25 cellular contexts compared by ENCODE assay signal in the genomic region with DNA sequence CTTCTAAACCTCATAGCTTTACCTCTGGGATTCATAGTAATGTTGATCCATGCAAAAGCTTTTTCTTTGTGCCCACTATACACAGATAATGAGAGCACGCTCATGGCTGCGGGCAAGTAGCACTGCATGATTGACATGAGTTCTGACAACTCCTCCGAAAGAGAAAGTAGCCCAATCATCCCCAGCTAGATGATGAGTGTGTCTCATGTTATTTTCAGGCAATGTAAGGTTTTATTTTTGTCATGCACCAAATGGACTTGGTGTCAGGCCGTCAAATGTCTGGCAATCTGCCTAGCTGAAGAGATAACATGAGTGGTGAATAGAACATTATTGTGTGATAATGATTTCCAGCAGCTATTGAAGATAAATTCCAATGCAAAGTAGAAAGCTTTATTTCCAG.
A peak's percentile ranks its signal among the peaks of the same experiment; 100 is the strongest.
DNase-seq lines count a peak whose midpoint lies in the region; ATAC-seq and TF ChIP-seq lines count a peak whose summit lies in the region.
"Had no signal": no experiment of that assay in that cellular context is flagged by ENCODE, and none has a peak within 500 bp of the region (broad histone marks: within the 10 kb centered on the region; RNA-seq: fewer than 3 reads in every experiment).

No MANE protein-coding gene starts in this region.

- H3K27me3 ChIP-seq in heart left ventricle: no peaks in the 10 kb centered on the region
- H3K27me3 ChIP-seq in brain microvascular endothelial cell (replicated peaks): no peaks in the 10 kb centered on the region
- H3K27me3 ChIP-seq in right cardiac atrium (ENCODE audit: control insufficient read depth, insufficient read depth): no peaks in the 10 kb centered on the region
- no peaks in the 10 kb centered on the region for H3K27me3 ChIP-seq in skeletal muscle satellite cell (ENCODE audit: control insufficient read depth, insufficient read depth, low read length)
- H3K27me3 ChIP-seq: gastrocnemius medialis, neural progenitor cell, SJSA1, thyroid gland had no signal

- ATAC-seq in heart left ventricle: peak; percentile 27 to 76 (median 56)
- ATAC-seq in Right ventricle myocardium superior (ENCODE audit: poor library complexity): no peak
- peak; percentile 58 to 66 for ATAC-seq in right cardiac atrium
- no peak for ATAC-seq in mucosa of descending colon
- no peak for ATAC-seq in GM19035 (IDR thresholded peaks at IDR 0.05; ENCODE audit: unreplicated experiment)
- ATAC-seq: activated T-cell treated with anti-CD3 and anti-CD28 coated beads, Interleukin-2, amount 50 U/mL, for 72 hours; CD8-positive, alpha-beta T cell; gastrocnemius medialis; stimulated activated naive CD8-positive, alpha-beta T cell treated with anti-CD3 and anti-CD28 coated beads, Interleukin-15, amount 100 ng/mL, for 72 hours had no signal

- no peak overlapping the region for H3K9ac ChIP-seq in skeletal muscle satellite cell (ENCODE audit: low read depth, low read length)
- H3K9ac ChIP-seq: neural progenitor cell had no signal

- TF ChIP-seq CTCF in heart left ventricle (IDR thresholded peaks at IDR 0.05) (no peak), brain microvascular endothelial cell (IDR thresholded peaks at IDR 0.05; ENCODE audit: low read depth, low read length, missing control alignments) (no peak), mucosa of descending colon (IDR thresholded peaks at IDR 0.05) (no peak)

- DNase-seq in heart left ventricle: no peak
- DNase-seq in Right ventricle myocardium superior: no peak
- DNase-seq in brain microvascular endothelial cell: peak; percentile 83
- peak in 2 of 3 donors; percentile 17 to 52 for DNase-seq in right cardiac atrium
- no peak for DNase-seq in NCI-H524 treated with DMSO at 0.1 percent for 48 hours (lab: John Stamatoyannopoulos, UW)
- DNase-seq in mucosa of descending colon: no peak
- DNase-seq: activated CD4-positive, CD25-positive, alpha-beta regulatory T cell; activated naive CD4-positive, alpha-beta T cell treated with Interleukin-2 at 50 U/mL for 16 hours; activated T-cell treated with anti-CD3 and anti-CD28 coated beads, Interleukin-2, amount 50 U/mL, for 72 hours; AML-193; CD8-positive, alpha-beta T cell; gastrocnemius medialis; NCI-H1694 treated with DMSO at 0.1 percent for 48 hours; NCI-H510A treated with DMSO at 0.1 percent for 48 hours; small intestine; stimulated activated CD4-positive, alpha-beta T cell treated with anti-CD3 and anti-CD28 coated beads, Interleukin-1b, Interleukin-23, amount 100 ng/mL, for 48 hours; stimulated activated CD8-positive, alpha-beta memory T cell treated with anti-CD3 and anti-CD28 coated beads, Interleukin-4, amount 100 ng/mL, for 48 hours; stimulated activated naive CD8-positive, alpha-beta T cell treated with anti-CD3 and anti-CD28 coated beads, Interleukin-15, amount 100 ng/mL, for 72 hours; T-helper 1 cell; thyroid gland had no signal

- no peak overlapping the region for H3K4me3 ChIP-seq in heart left ventricle
- H3K4me3 ChIP-seq in brain microvascular endothelial cell (ENCODE audit: low read depth, low read length): no peak overlapping the region
- no peak overlapping the region for H3K4me3 ChIP-seq in right cardiac atrium (ENCODE audit: low read length)
- no peak overlapping the region for H3K4me3 ChIP-seq in skeletal muscle satellite cell (ENCODE audit: low read length)
- H3K4me3 ChIP-seq in mucosa of descending colon: no peak overlapping the region
- H3K4me3 ChIP-seq: gastrocnemius medialis, neural progenitor cell, prostate gland, SJSA1, thyroid gland had no signal

- WGBS in heart left ventricle, 4 donors: 23 to 38% (median 34%) methylated on average over 4 of the region's 4 CpGs
- 46% methylated on average over 4 of the region's 4 CpGs for WGBS in right cardiac atrium

- H3K4me1 ChIP-seq in heart left ventricle: peaks cover 0 to 9% (median 0%) of the 10 kb centered on the region in 12 donors
- H3K4me1 ChIP-seq in right cardiac atrium (ENCODE audit: control insufficient read depth, insufficient read depth, low read length): peaks cover 6% of the 10 kb centered on the region
- peaks cover 30% of the 10 kb centered on the region for H3K4me1 ChIP-seq in skeletal muscle satellite cell (ENCODE audit: control insufficient read depth, insufficient read depth, low read length)
- H3K4me1 ChIP-seq in mucosa of descending colon (ENCODE audit: low read depth): no peaks in the 10 kb centered on the region
- H3K4me1 ChIP-seq: gastrocnemius medialis, neural progenitor cell, prostate gland, SJSA1, thyroid gland had no signal

- peak overlapping the region; percentile 4 for H3K4me2 ChIP-seq in skeletal muscle satellite cell (ENCODE audit: low read length)
- H3K4me2 ChIP-seq: neural progenitor cell had no signal

- TF ChIP-seq POLR2A in heart left ventricle (IDR thresholded peaks at IDR 0.05): no peak

- intact Hi-C loops in heart left ventricle (cut with DNase I): loop anchor here in 1 of 10 donors (10.0 kb wide), 1 partner anchor 168 kb away; no protein-coding TSS in a partner anchor
- intact Hi-C loops in Right ventricle myocardium superior (cut with DNase I): no loop called here
- intact Hi-C loops in right cardiac atrium (cut with DNase I): loop anchor here in 2 of 4 donors (10.0 kb wide), 2 partner anchors 92 to 118 kb away; no protein-coding TSS in a partner anchor
- intact Hi-C loops in mucosa of descending colon (cut with DNase I, micrococcal nuclease): no loop called here

- H3K9me3 ChIP-seq in heart left ventricle (no peaks in the 10 kb centered on the region), right cardiac atrium (ENCODE audit: control insufficient read depth, low read length) (no peaks in the 10 kb centered on the region), skeletal muscle satellite cell (replicated peaks; ENCODE audit: low read length) (no peaks in the 10 kb centered on the region), mucosa of descending colon (no peaks in the 10 kb centered on the region)
- H3K9me3 ChIP-seq: gastrocnemius medialis, prostate gland, SJSA1, thyroid gland had no signal

- in situ Hi-C loops in brain microvascular endothelial cell (cut with HindIII; ENCODE audit: low pct_ligation_motif_present, low sequenced_read_pairs): no loop called here

- H3K27ac ChIP-seq in heart left ventricle (no peak overlapping the region), brain microvascular endothelial cell (peak overlapping the region; percentile 88), right cardiac atrium (ENCODE audit: low read length) (no peak overlapping the region)
- H3K27ac ChIP-seq: gastrocnemius medialis, neural progenitor cell, prostate gland, SJSA1, thyroid gland had no signal

- no peaks in the 10 kb centered on the region for H3K36me3 ChIP-seq in heart left ventricle
- H3K36me3 ChIP-seq in brain microvascular endothelial cell (replicated peaks): no peaks in the 10 kb centered on the region
- H3K36me3 ChIP-seq in skeletal muscle satellite cell (ENCODE audit: insufficient read depth, low read length): no peaks in the 10 kb centered on the region
- H3K36me3 ChIP-seq in mucosa of descending colon (ENCODE audit: low read depth): no peaks in the 10 kb centered on the region
- H3K36me3 ChIP-seq: gastrocnemius medialis, neural progenitor cell, prostate gland, SJSA1, thyroid gland had no signal

Comparison
In these comparisons a context has a peak if more than half of its experiments do, and no peak if none do; other contexts are left out.
1. ATAC-seq: peak in heart left ventricle (4 of 4) and right cardiac atrium (2 of 2); none in Right ventricle myocardium superior (single experiment), mucosa of descending colon (single experiment) and GM19035 (single experiment).
2. DNase-seq: peak in brain microvascular endothelial cell (single experiment) and right cardiac atrium (2 of 3); none in heart left ventricle (0 of 5), Right ventricle myocardium superior (single experiment), NCI-H524 treated with DMSO at 0.1 percent for 48 hours (single experiment) and mucosa of descending colon (0 of 3).